Comparison of ENCODE assay signal across 17 cellular contexts in genomic region chr15:29139072-29139471, GRCh38.
DNase-seq lines count a peak whose midpoint lies in the region; ATAC-seq and TF ChIP-seq lines count a peak whose summit lies in the region.
"Had no signal": no experiment of that assay in that cellular context is flagged by ENCODE, and none has a peak within 500 bp of the region (broad histone marks: within the 10 kb centered on the region; RNA-seq: fewer than 3 reads in every experiment).

No MANE protein-coding gene starts in this region.

- peaks cover 0 to 56% (median 24%) of the 10 kb centered on the region in 7 donors for H3K27me3 ChIP-seq in heart right ventricle
- H3K27me3 ChIP-seq in neuronal stem cell (ENCODE audit: control insufficient read depth in 3 of 3, insufficient read depth in 3 of 3, low read depth in 1 of 3, low read length in 3 of 3), result peaks cover 0 to 11% (median 0%) of the 10 kb centered on the region in 3 experiments
- H3K27me3 ChIP-seq: SJSA1 had no signal

- H3K9me3 ChIP-seq in heart right ventricle (no peaks in the 10 kb centered on the region), neuronal stem cell (replicated peaks in 1 of 2; ENCODE audit: control insufficient read depth in 2 of 2, insufficient read depth in 1 of 2, low read depth in 1 of 2, low read length in 2 of 2) (no peaks in the 10 kb centered on the region)
- H3K9me3 ChIP-seq: SJSA1 had no signal

- no peak overlapping the region for H4K91ac ChIP-seq in neuronal stem cell (ENCODE audit: low read depth, low read length, poor library complexity)

- no peak overlapping the region for H3K4ac ChIP-seq in neuronal stem cell (ENCODE audit: low read length)

- no peak overlapping the region for H2BK120ac ChIP-seq in neuronal stem cell (ENCODE audit: low read depth, low read length)

- H3K18ac ChIP-seq in neuronal stem cell (ENCODE audit: low read length), result peak overlapping the region; percentile 51

- H3K23ac ChIP-seq in neuronal stem cell (ENCODE audit: low read depth, low read length, poor library complexity), result no peak overlapping the region

- no peak for TF ChIP-seq CTCF in heart right ventricle (IDR thresholded peaks at IDR 0.05)

- H2AFZ ChIP-seq in neuronal stem cell (ENCODE audit: low read length), result no peak overlapping the region

- no peak overlapping the region for H3K4me2 ChIP-seq in neuronal stem cell (ENCODE audit: insufficient read depth, low read length, poor library complexity, severe bottlenecking)

- H4K8ac ChIP-seq in neuronal stem cell (ENCODE audit: low read depth, low read length), result no peak overlapping the region

- ATAC-seq in heart right ventricle, result no peak

- no peak overlapping the region for H3K4me3 ChIP-seq in heart right ventricle
- H3K4me3 ChIP-seq in neuronal stem cell (ENCODE audit: low read length in 2 of 2), result no peak overlapping the region
- H3K4me3 ChIP-seq: K562, SJSA1 had no signal

- H2BK5ac ChIP-seq in neuronal stem cell (ENCODE audit: low read length), result no peak overlapping the region

- H3K79me1 ChIP-seq in neuronal stem cell (ENCODE audit: low read depth, low read length), result no peaks in the 10 kb centered on the region

- peak overlapping the region; percentile 45 for H3K9ac ChIP-seq in neuronal stem cell (ENCODE audit: low read depth, low read length, poor library complexity)

- H3K4me1 ChIP-seq in heart right ventricle, result peaks cover 0 to 7% (median 0%) of the 10 kb centered on the region in 9 donors
- peaks cover 2 to 9% of the 10 kb centered on the region in 2 donors for H3K4me1 ChIP-seq in neuronal stem cell (ENCODE audit: control insufficient read depth in 2 of 2, insufficient read depth in 1 of 2, low read depth in 1 of 2, low read length in 2 of 2)
- H3K4me1 ChIP-seq: SJSA1 had no signal

- DNase-seq in cardiac septum (ENCODE audit: low spot score) (peak; percentile 43), heart right ventricle (no peak), ecto neural progenitor cell (ENCODE audit: low spot score) (peak; percentile 38), neuronal stem cell (ENCODE audit: low spot score) (no peak), NCI-H2107 (lab: John Stamatoyannopoulos, UW) (no peak), SIG-M5 (lab: John Stamatoyannopoulos, UW) (no peak), SHP77 treated with DMSO at 0.1 percent for 48 hours (lab: John Stamatoyannopoulos, UW) (no peak), Ammon's horn (ENCODE audit: low spot score) (no peak)
- DNase-seq: DMS79 treated with DMSO at 0.1 percent for 48 hours, GF-D8, NCI-H1436, NCI-H187 treated with DMSO at 0.1 percent for 48 hours, NCI-H446 treated with DMSO at 0.1 percent for 48 hours had no signal

- H3K27ac ChIP-seq in heart right ventricle, result no peak overlapping the region
- H3K27ac ChIP-seq in neuronal stem cell (replicated peaks; ENCODE audit: low read length), result no peak overlapping the region
- H3K27ac ChIP-seq: C4-2B, RWPE1, SJSA1 had no signal

- H2BK12ac ChIP-seq in neuronal stem cell (ENCODE audit: low read length), result no peak overlapping the region

- no peaks in the 10 kb centered on the region for H3K36me3 ChIP-seq in heart right ventricle
- no peaks in the 10 kb centered on the region for H3K36me3 ChIP-seq in neuronal stem cell (replicated peaks in 1 of 2; ENCODE audit: control insufficient read depth in 2 of 2, insufficient read depth in 2 of 2, low read length in 2 of 2)
- H3K36me3 ChIP-seq: SJSA1 had no signal

- intact Hi-C loops in cardiac septum (cut with DNase I), result no loop called here
- intact Hi-C loops in heart right ventricle (cut with DNase I), result loop anchor here in 1 of 10 donors (10.0 kb wide), 1 partner anchor 64 kb away; no protein-coding TSS in a partner anchor

- H2BK15ac ChIP-seq in neuronal stem cell (ENCODE audit: low read length), result no peak overlapping the region

- no peak overlapping the region for H3K14ac ChIP-seq in neuronal stem cell (ENCODE audit: low read length)

- 90 to 91% methylated on average over 19 of the region's 19 CpGs for WGBS in heart right ventricle, 2 donors
- WGBS in neuronal stem cell (ENCODE audit: extremely low coverage in 2 of 2, insufficient read length in 2 of 2, insufficient replicate concordance in 1 of 2), 2 donors, result no CpG with 5 or more reads among the region's 19 CpGs

- H2AK5ac ChIP-seq in neuronal stem cell (ENCODE audit: low read depth, low read length), result peak overlapping the region; percentile 8

Comparison
In these comparisons a context has a peak if more than half of its experiments do, and no peak if none do; other contexts are left out.
1. DNase-seq: peak in cardiac septum (single experiment) and ecto neural progenitor cell (single experiment); none in heart right ventricle (0 of 2), neuronal stem cell (single experiment), NCI-H2107 (single experiment), SIG-M5 (single experiment), SHP77 treated with DMSO at 0.1 percent for 48 hours (single experiment) and Ammon's horn (single experiment).